ENCODE assay signal across 1 cellular context in the genomic region with DNA sequence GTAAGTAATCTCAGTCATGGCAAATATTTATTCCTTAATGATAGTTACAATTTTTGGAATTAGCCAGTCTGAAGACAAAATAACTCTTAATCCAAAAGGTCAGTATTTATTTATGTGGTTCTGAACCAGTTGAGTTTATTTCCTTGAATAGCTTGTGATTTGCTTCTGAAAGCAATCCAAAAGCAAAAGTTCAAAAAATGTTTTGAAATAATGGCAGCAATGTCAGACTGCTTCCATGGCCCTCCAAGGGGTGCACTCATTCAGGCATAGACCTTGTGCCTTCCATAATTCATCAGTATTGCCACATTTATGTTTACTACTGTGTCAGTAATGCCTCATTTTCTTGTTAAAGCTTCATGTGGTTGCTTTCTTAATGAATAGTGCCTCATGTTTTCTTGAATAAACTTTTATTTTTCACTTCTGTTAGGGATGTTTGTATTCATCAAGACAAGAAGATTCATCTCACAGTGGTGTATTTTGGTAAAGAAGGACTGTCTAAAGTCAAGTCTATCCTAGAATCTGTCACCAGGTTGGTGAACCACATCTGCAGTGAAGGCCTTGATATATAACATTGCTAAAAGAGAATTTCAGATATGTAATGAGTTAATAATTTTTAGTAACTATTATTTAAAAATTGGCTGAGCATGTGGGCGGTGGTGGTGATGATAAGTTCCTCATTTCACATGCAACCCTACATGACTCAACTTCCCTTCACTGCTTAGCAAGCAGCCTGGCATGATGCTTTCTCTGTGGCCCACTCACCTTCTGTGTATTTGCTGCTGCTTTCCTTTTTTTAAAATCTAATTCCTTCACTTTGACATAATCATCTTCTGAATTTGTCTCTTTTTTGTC.
TF ChIP-seq lines count a peak whose summit lies in the region.

No MANE protein-coding gene starts in this region.

TF ChIP-seq in IMR-90, 13 proteins besides CTCF, POLR2A, EP300 and RAD21:
- TF ChIP-seq RFX5 (IDR thresholded peaks at IDR 0.05; ENCODE audit: low read depth, low read length) (no peak), ELK1 (IDR thresholded peaks at IDR 0.05; ENCODE audit: borderline replicate concordance, low read depth, low read length) (no peak), FOS (IDR thresholded peaks at IDR 0.05; ENCODE audit: low read depth, low read length) (peak; percentile 83), CEBPB (IDR thresholded peaks at IDR 0.05; ENCODE audit: low read depth, low read length) (peak; percentile 88), BHLHE40 (IDR thresholded peaks at IDR 0.05; ENCODE audit: low read depth, low read length) (peak; percentile 16; the same call in 1 of the 2 replicates)
TF ChIP-seq in IMR-90: peak in this region for 3.
